ENCODE assay signal across 1 cellular context in the genomic region with DNA sequence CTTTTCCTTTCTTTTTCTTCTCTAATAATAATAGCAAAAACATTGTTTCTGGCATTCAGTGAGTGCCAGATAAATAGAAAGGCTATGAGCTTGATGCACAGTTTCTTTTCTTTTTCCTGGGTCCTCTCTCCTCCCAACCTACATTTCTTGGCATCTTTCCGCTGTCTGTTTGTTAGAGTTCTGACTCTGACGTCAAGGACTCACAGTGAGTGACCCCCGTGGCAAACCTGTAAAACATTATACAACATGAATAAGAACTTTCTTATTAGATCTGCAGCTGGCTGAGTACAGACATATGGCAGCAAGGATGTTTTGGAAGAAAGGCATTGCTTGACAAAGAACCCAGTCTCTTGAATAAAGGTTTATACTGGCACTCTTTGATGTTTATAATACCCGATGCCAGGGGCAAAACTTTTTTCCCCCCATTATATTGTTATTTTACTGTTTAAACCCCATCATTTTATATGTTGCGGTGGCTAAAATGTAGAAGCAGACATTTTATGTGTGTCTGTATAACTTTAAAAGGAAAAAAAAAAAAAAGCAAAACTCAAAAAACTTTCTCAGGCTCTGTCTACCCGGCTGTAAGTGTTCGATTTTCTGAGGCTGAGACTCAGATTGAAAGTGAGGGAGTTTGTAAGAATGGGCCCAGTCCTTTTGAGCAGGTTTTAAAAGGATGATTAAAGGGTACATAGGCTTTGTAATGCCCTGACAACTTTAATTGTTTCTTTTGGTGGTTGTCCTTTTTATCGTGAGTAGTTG.
A peak's percentile ranks its signal among the peaks of the same experiment; 100 is the strongest.
TF ChIP-seq lines count a peak whose summit lies in the region.

No MANE protein-coding gene starts in this region.

TF ChIP-seq in A549, 52 proteins besides CTCF, POLR2A, EP300 and RAD21 (continued from another document):
- TF ChIP-seq, protein P1, sequence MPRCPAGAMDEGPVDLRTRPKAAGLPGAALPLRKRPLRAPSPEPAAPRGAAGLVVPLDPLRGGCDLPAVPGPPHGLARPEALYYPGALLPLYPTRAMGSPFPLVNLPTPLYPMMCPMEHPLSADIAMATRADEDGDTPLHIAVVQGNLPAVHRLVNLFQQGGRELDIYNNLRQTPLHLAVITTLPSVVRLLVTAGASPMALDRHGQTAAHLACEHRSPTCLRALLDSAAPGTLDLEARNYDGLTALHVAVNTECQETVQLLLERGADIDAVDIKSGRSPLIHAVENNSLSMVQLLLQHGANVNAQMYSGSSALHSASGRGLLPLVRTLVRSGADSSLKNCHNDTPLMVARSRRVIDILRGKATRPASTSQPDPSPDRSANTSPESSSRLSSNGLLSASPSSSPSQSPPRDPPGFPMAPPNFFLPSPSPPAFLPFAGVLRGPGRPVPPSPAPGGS (IDR thresholded peaks at IDR 0.05) = peak; percentile 90; the same call in 2 of the 3 replicates
- TF ChIP-seq ZFP36 (IDR thresholded peaks at IDR 0.05; ENCODE audit: borderline replicate concordance, partially characterized antibody) (no peak), CEBPB (IDR thresholded peaks at IDR 0.05) (peak in 1 of 2 experiments; percentile 69; a peak in 3 of 4 replicates), GATA3 (IDR thresholded peaks at IDR 0.05; ENCODE audit: borderline replicate concordance) (peak; percentile 95), JUNB (IDR thresholded peaks at IDR 0.05) (peak; percentile 69), JUN (IDR thresholded peaks at IDR 0.05) (peak; percentile 64 to 89; a peak in 4 of 5 replicates), RFX5 (IDR thresholded peaks at IDR 0.05) (no peak), FOSL2 (IDR thresholded peaks at IDR 0.05) (no peak), FOSL2 (CRISPR knock-in tag; IDR thresholded peaks at IDR 0.05) (peak; percentile 31; the same call in 1 of the 2 replicates)
- TF ChIP-seq, protein P2, sequence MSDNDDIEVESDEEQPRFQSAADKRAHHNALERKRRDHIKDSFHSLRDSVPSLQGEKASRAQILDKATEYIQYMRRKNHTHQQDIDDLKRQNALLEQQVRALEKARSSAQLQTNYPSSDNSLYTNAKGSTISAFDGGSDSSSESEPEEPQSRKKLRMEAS (IDR thresholded peaks at IDR 0.05) = peak; percentile 66
- TF ChIP-seq, protein P3, sequence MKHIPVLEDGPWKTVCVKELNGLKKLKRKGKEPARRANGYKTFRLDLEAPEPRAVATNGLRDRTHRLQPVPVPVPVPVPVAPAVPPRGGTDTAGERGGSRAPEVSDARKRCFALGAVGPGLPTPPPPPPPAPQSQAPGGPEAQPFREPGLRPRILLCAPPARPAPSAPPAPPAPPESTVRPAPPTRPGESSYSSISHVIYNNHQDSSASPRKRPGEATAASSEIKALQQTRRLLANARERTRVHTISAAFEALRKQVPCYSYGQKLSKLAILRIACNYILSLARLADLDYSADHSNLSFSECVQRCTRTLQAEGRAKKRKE (CRISPR knock-in tag; IDR thresholded peaks at IDR 0.05; ENCODE audit: low read depth) = no peak
